In the genomic region with DNA sequence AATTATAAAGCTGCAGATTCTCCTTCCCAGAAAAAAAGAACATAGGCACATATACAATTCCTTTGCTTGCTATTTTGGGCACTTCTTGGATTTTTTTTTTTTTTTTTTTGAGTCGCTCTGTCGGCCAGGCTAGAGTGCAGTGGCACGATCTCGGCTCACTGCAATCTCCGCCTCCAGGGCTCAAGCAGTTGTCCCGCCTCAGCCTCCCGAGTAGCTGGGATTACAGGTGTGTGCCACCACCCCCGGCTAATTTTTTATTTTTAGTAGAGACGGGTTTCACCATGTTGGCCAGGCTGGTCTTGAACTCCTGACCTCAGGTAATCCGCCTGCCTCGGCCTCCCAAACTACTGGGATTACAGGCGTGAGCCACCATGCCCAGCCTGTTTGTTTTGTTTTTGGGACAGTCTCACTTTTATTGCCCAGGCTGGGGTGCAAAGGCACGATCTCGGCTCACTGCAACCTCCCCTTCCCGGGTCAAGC, we compare ENCODE assay signal across 8 cellular contexts. TPM values are rescaled to one million over a fixed set of nuclear protein-coding genes. Genes with fewer than 3 reads are reported as not detected.
DNase-seq lines count a peak whose midpoint lies in the region; ATAC-seq, FAIRE-seq and TF ChIP-seq lines count a peak whose summit lies in the region.
"Not testable (repeated sequence)": the region's sequence is repeated elsewhere in the genome, so short reads cannot be mapped to it uniquely, and the experiment has no call there.

No MANE protein-coding gene starts in this region.

- peaks cover 22% of the 10 kb centered on the region for H3K4me1 Mint-ChIP-seq in activated T-helper 17 cell treated with anti-CD3 and anti-CD28 coated beads, Interleukin-2, amount 50 U/mL, for 72 hours
- peaks cover 39% of the 10 kb centered on the region for H3K4me1 Mint-ChIP-seq in nephron progenitor cell
- H3K4me1 Mint-ChIP-seq in stimulated activated naive CD8-positive, alpha-beta T cell treated with anti-CD3 and anti-CD28 coated beads, Interleukin-15, Interleukin-2, amounts not matched to agents 100 ng/mL and 50 ng/mL, for 24 hours (ENCODE audit: low read depth) = peaks cover 43% of the 10 kb centered on the region

- H3K27me3 Mint-ChIP-seq in activated T-helper 17 cell treated with anti-CD3 and anti-CD28 coated beads, Interleukin-2, amount 50 U/mL, for 72 hours; nephron progenitor cell (ENCODE audit: low read depth, poor library complexity); stimulated activated naive CD8-positive, alpha-beta T cell treated with anti-CD3 and anti-CD28 coated beads, Interleukin-15, Interleukin-2, amounts not matched to agents 100 ng/mL and 50 ng/mL, for 24 hours: not testable (repeated sequence)

- H3K4me3 ChIP-seq in HEK293 (ENCODE audit: low read depth, low read length); RWPE2 (ENCODE audit: severe bottlenecking); keratinocyte (ENCODE audit: control insufficient read depth in 2 of 3, extremely low read depth in 1 of 3, insufficient read depth in 2 of 3, low read depth in 1 of 3, low read length in 3 of 3): not testable (repeated sequence)
- H3K4me3 ChIP-seq in coronary artery = peak overlapping the region; percentile 76

- not testable (repeated sequence) for H3K9me1 ChIP-seq in keratinocyte (ENCODE audit: control insufficient read depth, extremely low read depth, insufficient read depth, low read length)

- not testable (repeated sequence) for H3K4me1 ChIP-seq in HEK293 (ENCODE audit: control insufficient read depth, insufficient read depth, low read length)
- H3K4me1 ChIP-seq in RWPE2 (ENCODE audit: insufficient read depth, poor library complexity, severe bottlenecking) = peaks cover 22% of the 10 kb centered on the region
- H3K4me1 ChIP-seq in keratinocyte (ENCODE audit: control insufficient read depth, extremely low read depth, insufficient read depth, low read length) = peaks cover 22% of the 10 kb centered on the region

- not testable (repeated sequence) for FAIRE-seq in keratinocyte (lab: Jason Lieb, UNC)

- peaks cover 40% of the 10 kb centered on the region for H3K79me2 ChIP-seq in keratinocyte (ENCODE audit: control insufficient read depth, insufficient read depth, low read length)

- H3K4me3 Mint-ChIP-seq in activated T-helper 17 cell treated with anti-CD3 and anti-CD28 coated beads, Interleukin-2, amount 50 U/mL, for 72 hours = peak overlapping the region; percentile 97
- peak overlapping the region; percentile 99 for H3K4me3 Mint-ChIP-seq in nephron progenitor cell
- peak overlapping the region; percentile 99 for H3K4me3 Mint-ChIP-seq in stimulated activated naive CD8-positive, alpha-beta T cell treated with anti-CD3 and anti-CD28 coated beads, Interleukin-15, Interleukin-2, amounts not matched to agents 100 ng/mL and 50 ng/mL, for 24 hours

- H3K9me3 ChIP-seq in HEK293 (ENCODE audit: control insufficient read depth, insufficient read depth, low read depth, low read length); RWPE2 (ENCODE audit: severe bottlenecking); keratinocyte (ENCODE audit: control insufficient read depth, low read depth, low read length): not testable (repeated sequence)

- POLR2A ChIA-PET in HEK293 (lab: Yijun Ruan, JAX) = interaction anchor here (0.6 to 5.1 kb wide), 13 partner anchors 10 to 753 kb away, joined by 3 to 63 read pairs (median 10); a partner anchor contains a TSS

- peak overlapping the region; percentile 99 for H3K27ac ChIP-seq in 22Rv1
- H3K27ac ChIP-seq in HEK293 (ENCODE audit: extremely low read depth, low read depth, low read length) = peak overlapping the region; percentile 99
- H3K27ac ChIP-seq in RWPE2 (ENCODE audit: poor library complexity, severe bottlenecking) = peak overlapping the region; percentile 79
- H3K27ac ChIP-seq in coronary artery = peak overlapping the region; percentile 84 to 94
- not testable (repeated sequence) for H3K27ac ChIP-seq in keratinocyte (ENCODE audit: control insufficient read depth, insufficient read depth, low read length)

- H3K4me2 ChIP-seq in keratinocyte (ENCODE audit: control insufficient read depth, extremely low read depth, insufficient read depth, low read depth, low read length) = peak overlapping the region; percentile 87

- ATAC-seq in RWPE2 (ENCODE audit: low read depth); activated T-helper 17 cell treated with anti-CD3 and anti-CD28 coated beads, Interleukin-2, amount 50 U/mL, for 72 hours (replicated peaks): not testable (repeated sequence)

- peaks cover 81% of the 10 kb centered on the region for H3K36me3 Mint-ChIP-seq in activated T-helper 17 cell treated with anti-CD3 and anti-CD28 coated beads, Interleukin-2, amount 50 U/mL, for 72 hours (ENCODE audit: low read depth)
- H3K36me3 Mint-ChIP-seq in nephron progenitor cell (ENCODE audit: low read depth) = peaks cover 45% of the 10 kb centered on the region
- peaks cover 70% of the 10 kb centered on the region for H3K36me3 Mint-ChIP-seq in stimulated activated naive CD8-positive, alpha-beta T cell treated with anti-CD3 and anti-CD28 coated beads, Interleukin-15, Interleukin-2, amounts not matched to agents 100 ng/mL and 50 ng/mL, for 24 hours (ENCODE audit: low read depth)

- CTCF ChIA-PET in HEK293 (lab: Yijun Ruan, JAX) = interaction anchor here (0.6 to 1.7 kb wide), 7 partner anchors 27 to 618 kb away, joined by 3 to 9 read pairs (median 3); a partner anchor contains a TSS

- not testable (repeated sequence) for H2AFZ ChIP-seq in keratinocyte (ENCODE audit: control insufficient read depth, low read length)

- not testable (repeated sequence) for TF ChIP-seq CTCF in 22Rv1 (IDR thresholded peaks at IDR 0.05); HEK293 (tag by site-specific recombination; IDR thresholded peaks at IDR 0.05); RWPE2 (IDR thresholded peaks at IDR 0.05; ENCODE audit: poor library complexity, severe bottlenecking); coronary artery (IDR thresholded peaks at IDR 0.05); keratinocyte (optimal IDR thresholded peaks at IDR 0.05 in 1 of 3, IDR thresholded peaks at IDR 0.05 in 1 of 3, conservative IDR thresholded peaks at IDR 0.05 in 1 of 3; ENCODE audit: extremely low read depth in 1 of 3, insufficient read depth in 2 of 3, low read length in 3 of 3); nephron progenitor cell (IDR thresholded peaks at IDR 0.05)

- peak overlapping the region; percentile 98 for H3K27ac Mint-ChIP-seq in activated T-helper 17 cell treated with anti-CD3 and anti-CD28 coated beads, Interleukin-2, amount 50 U/mL, for 72 hours
- H3K27ac Mint-ChIP-seq in nephron progenitor cell = peak overlapping the region; percentile 100
- peak overlapping the region; percentile 100 for H3K27ac Mint-ChIP-seq in stimulated activated naive CD8-positive, alpha-beta T cell treated with anti-CD3 and anti-CD28 coated beads, Interleukin-15, Interleukin-2, amounts not matched to agents 100 ng/mL and 50 ng/mL, for 24 hours

- H3K36me3 ChIP-seq in HEK293 (ENCODE audit: control insufficient read depth in 2 of 2, insufficient read depth in 1 of 2, low read length in 2 of 2) (peaks cover 26 to 67% of the 10 kb centered on the region in 2 experiments), RWPE2 (ENCODE audit: low read depth) (peaks cover 61% of the 10 kb centered on the region), keratinocyte (ENCODE audit: control insufficient read depth in 2 of 2, extremely low read depth in 1 of 2, insufficient read depth in 2 of 2, low read length in 2 of 2) (peaks cover 4 to 19% of the 10 kb centered on the region in 2 experiments)

- dilution Hi-C loops in keratinocyte (cut with MboI; ENCODE audit: extremely low pct_ligation_motif_present, low sequenced_read_pairs) = not testable (repeated sequence)

- H3K9me3 Mint-ChIP-seq in activated T-helper 17 cell treated with anti-CD3 and anti-CD28 coated beads, Interleukin-2, amount 50 U/mL, for 72 hours; nephron progenitor cell; stimulated activated naive CD8-positive, alpha-beta T cell treated with anti-CD3 and anti-CD28 coated beads, Interleukin-15, Interleukin-2, amounts not matched to agents 100 ng/mL and 50 ng/mL, for 24 hours: not testable (repeated sequence)

- H3K9ac ChIP-seq in keratinocyte (ENCODE audit: control insufficient read depth, extremely low read depth, insufficient read depth, low read length) = peak overlapping the region; percentile 100

- not testable (repeated sequence) for DNase-seq in RWPE2 (ENCODE audit: low spot score); coronary artery (ENCODE audit: low spot score); keratinocyte (ENCODE audit: low read depth, low spot score); nephron progenitor cell

- peaks cover 20% of the 10 kb centered on the region for H4K20me1 ChIP-seq in keratinocyte (ENCODE audit: control insufficient read depth, extremely low read depth, insufficient read depth, low read length)

- H3K27me3 ChIP-seq in RWPE2 (ENCODE audit: insufficient read depth, poor library complexity, severe bottlenecking); keratinocyte (ENCODE audit: control insufficient read depth, extremely low read depth, insufficient read depth, low read length): not testable (repeated sequence)

RNA-seq across cellular contexts. Expression of a gene that starts 1.1 kb away (rescaled TPM):
- 1,000 to 10,000 TPM in 1 of 2 donors, 100 to 1,000 TPM in 1; 869 to 1,019 TPM for total RNA-seq in activated T-helper 17 cell treated with anti-CD3 and anti-CD28 coated beads, Interleukin-2, amount 50 U/mL, for 72 hours
- 649 to 953 TPM (median 747 TPM) in 3 replicates for polyA plus RNA-seq in keratinocyte
- 3,329 TPM for polyA plus RNA-seq in keratinocyte (2011; ENCODE audit: low read depth)
- polyA plus RNA-seq in keratinocyte (2011; cell fraction: cytosol; rRNA removed) = 531 and 643 TPM in 2 replicates
- 155 and 244 TPM in 2 replicates for polyA plus RNA-seq in keratinocyte (2011; cell fraction: nucleus; rRNA removed)
- polyA plus RNA-seq in keratinocyte (2012; ENCODE audit: low replicate concordance) = 1,397 and 1,812 TPM in 2 replicates
- polyA minus RNA-seq in keratinocyte = 105 to 435 TPM (median 356 TPM) in 3 replicates
- 229 TPM for polyA minus RNA-seq in keratinocyte (2011; cell fraction: cytosol; rRNA and poly(A)+ RNA removed)
- polyA minus RNA-seq in keratinocyte (2011; cell fraction: nucleus; rRNA and poly(A)+ RNA removed) = 44.8 and 62.3 TPM in 2 replicates

RNA-seq across cellular contexts. Expression of a gene that starts 25.9 kb away (rescaled TPM):
- 10 to 100 TPM; 58.0 to 62.9 TPM for total RNA-seq in activated T-helper 17 cell treated with anti-CD3 and anti-CD28 coated beads, Interleukin-2, amount 50 U/mL, for 72 hours
- polyA plus RNA-seq in keratinocyte = 2.7 to 12.0 TPM (median 10.1 TPM) in 3 replicates
- polyA plus RNA-seq in keratinocyte (2011; ENCODE audit: low read depth) = not detected
- polyA plus RNA-seq in keratinocyte (2011; cell fraction: cytosol; rRNA removed) = 2.5 and 6.2 TPM in 2 replicates
- polyA plus RNA-seq in keratinocyte (2011; cell fraction: nucleus; rRNA removed) = 2.8 and 4.7 TPM in 2 replicates
- 1.3 and 6.7 TPM in 2 replicates for polyA plus RNA-seq in keratinocyte (2012; ENCODE audit: low replicate concordance)
- polyA minus RNA-seq in keratinocyte = 0.63 to 10.4 TPM (median 8.0 TPM) in 3 replicates
- polyA minus RNA-seq in keratinocyte (2011; cell fraction: cytosol; rRNA and poly(A)+ RNA removed) = 4.2 TPM
- 1.5 and 1.9 TPM in 2 replicates for polyA minus RNA-seq in keratinocyte (2011; cell fraction: nucleus; rRNA and poly(A)+ RNA removed)

RNA-seq across cellular contexts. Expression of a gene that starts 36.9 kb away (rescaled TPM):
- total RNA-seq in activated T-helper 17 cell treated with anti-CD3 and anti-CD28 coated beads, Interleukin-2, amount 50 U/mL, for 72 hours = 1 to 10 TPM; 2.8 to 4.8 TPM
- polyA plus RNA-seq in keratinocyte = 0.21 to 1.3 TPM (median 0.45 TPM) in 3 replicates
- polyA plus RNA-seq in keratinocyte (2011; ENCODE audit: low read depth) = not detected
- polyA plus RNA-seq in keratinocyte (2011; cell fraction: cytosol; rRNA removed) = 0.09 and 0.36 TPM in 2 replicates
- polyA plus RNA-seq in keratinocyte (2011; cell fraction: nucleus; rRNA removed) = 0.09 and 0.28 TPM in 2 replicates
- polyA plus RNA-seq in keratinocyte (2012; ENCODE audit: low replicate concordance) = 0.28 TPM in 1 of 2 replicates, not detected in the other
- polyA minus RNA-seq in keratinocyte = 0.29 TPM in 1 of 3 replicates, not detected in the others
- polyA minus RNA-seq in keratinocyte (2011; cell fraction: cytosol; rRNA and poly(A)+ RNA removed) = not detected
- polyA minus RNA-seq in keratinocyte (2011; cell fraction: nucleus; rRNA and poly(A)+ RNA removed) = not detected in 2 replicates

RNA-seq across cellular contexts. Expression of a gene that starts 38.2 kb away (rescaled TPM):
- total RNA-seq in activated T-helper 17 cell treated with anti-CD3 and anti-CD28 coated beads, Interleukin-2, amount 50 U/mL, for 72 hours = 100 to 1,000 TPM; 278 to 391 TPM
- polyA plus RNA-seq in keratinocyte = 53.0 to 136 TPM (median 112 TPM) in 3 replicates
- polyA plus RNA-seq in keratinocyte (2011; ENCODE audit: low read depth) = 958 TPM
- polyA plus RNA-seq in keratinocyte (2011; cell fraction: cytosol; rRNA removed) = 94.7 and 154 TPM in 2 replicates
- 49.3 and 78.8 TPM in 2 replicates for polyA plus RNA-seq in keratinocyte (2011; cell fraction: nucleus; rRNA removed)
- 191 and 202 TPM in 2 replicates for polyA plus RNA-seq in keratinocyte (2012; ENCODE audit: low replicate concordance)
- 9.1 to 70.6 TPM (median 28.6 TPM) in 3 replicates for polyA minus RNA-seq in keratinocyte
- 76.7 TPM for polyA minus RNA-seq in keratinocyte (2011; cell fraction: cytosol; rRNA and poly(A)+ RNA removed)
- polyA minus RNA-seq in keratinocyte (2011; cell fraction: nucleus; rRNA and poly(A)+ RNA removed) = 24.5 and 38.3 TPM in 2 replicates
